In genomic region chr6:27275025-27275956, GRCh38 we compare ENCODE assay signal across 1 cellular context.
TF ChIP-seq lines count a peak whose summit lies in the region.

No MANE protein-coding gene starts in this region.

TF ChIP-seq in K562, 482 proteins besides CTCF, POLR2A, EP300 and RAD21 (continued from another document and continues in another):
- no peak for TF ChIP-seq ZNF655 (CRISPR knock-in tag; IDR thresholded peaks at IDR 0.05)
- TF ChIP-seq GATAD2B (IDR thresholded peaks at IDR 0.05; ENCODE audit: borderline replicate concordance): peak; percentile 48; the same call in 1 of the 2 replicates
- TF ChIP-seq RBFOX2 (IDR thresholded peaks at IDR 0.05; ENCODE audit: low read depth, low read length): no peak
- TF ChIP-seq ZNF274 (IDR thresholded peaks at IDR 0.05; ENCODE audit: borderline replicate concordance, low read depth, low read length): no peak
- TF ChIP-seq ZNF407 (IDR thresholded peaks at IDR 0.05; ENCODE audit: low read depth): no peak
- TF ChIP-seq WHSC1 (IDR thresholded peaks at IDR 0.05; ENCODE audit: low read length): no peak
- no peak for TF ChIP-seq STAT5A (IDR thresholded peaks at IDR 0.05; ENCODE audit: borderline replicate concordance, low read length)
- no peak for TF ChIP-seq ZNF668 (CRISPR knock-in tag; IDR thresholded peaks at IDR 0.05)
- TF ChIP-seq PTRF (tag; IDR thresholded peaks at IDR 0.05): no peak
- TF ChIP-seq THRA (IDR thresholded peaks at IDR 0.05): no peak
- TF ChIP-seq MAFG (tag; conservative IDR thresholded peaks at IDR 0.05): 0 out of 2 replicates have a peak, but pooled peaks have one; percentile 19
- TF ChIP-seq ZBED1 (IDR thresholded peaks at IDR 0.05): no peak
- no peak for TF ChIP-seq E2F3 (CRISPR knock-in tag; IDR thresholded peaks at IDR 0.05)
- TF ChIP-seq CBX2 (IDR thresholded peaks at IDR 0.05; ENCODE audit: insufficient read depth, low read length, poor library complexity, severe bottlenecking): no peak
- TF ChIP-seq USF1 (CRISPR knock-in tag; IDR thresholded peaks at IDR 0.05): no peak
- TF ChIP-seq MIER1 (IDR thresholded peaks at IDR 0.05; ENCODE audit: low read depth): no peak
- TF ChIP-seq MCM3 (IDR thresholded peaks at IDR 0.05): no peak
- TF ChIP-seq HDAC1 (IDR thresholded peaks at IDR 0.05): 0 out of 4 replicates have a peak, but pooled peaks of 1 of the 2 experiments have one; percentile 25
- no peak for TF ChIP-seq ZBTB26 (CRISPR knock-in tag; IDR thresholded peaks at IDR 0.05)
- TF ChIP-seq ZNF280A (IDR thresholded peaks at IDR 0.05; ENCODE audit: low read depth, partially characterized antibody): no peak
- TF ChIP-seq ZBTB7A (IDR thresholded peaks at IDR 0.05; ENCODE audit: borderline replicate concordance, control insufficient read depth, low read depth, low read length): peak; percentile 68; the same call in 1 of the 2 replicates
- no peak for TF ChIP-seq ZFP1 (CRISPR knock-in tag; IDR thresholded peaks at IDR 0.05)
- no peak for TF ChIP-seq CREB3 (tag; conservative IDR thresholded peaks at IDR 0.05; ENCODE audit: low read depth)
- TF ChIP-seq NRF1 (conservative IDR thresholded peaks at IDR 0.05 in 1 of 2, IDR thresholded peaks at IDR 0.05 in 1 of 2): no peak
- TF ChIP-seq CEBPZ (IDR thresholded peaks at IDR 0.05; ENCODE audit: borderline replicate concordance, low read depth, low read length): no peak
- TF ChIP-seq XRCC3 (IDR thresholded peaks at IDR 0.05): no peak
- no peak for TF ChIP-seq E2F1 (CRISPR knock-in tag; IDR thresholded peaks at IDR 0.05)
- TF ChIP-seq EWSR1 (IDR thresholded peaks at IDR 0.05; ENCODE audit: borderline replicate concordance, low read depth, partially characterized antibody): no peak
- no peak for TF ChIP-seq SNIP1 (IDR thresholded peaks at IDR 0.05; ENCODE audit: low read depth)
- no peak for TF ChIP-seq ELK3 (CRISPR knock-in tag; IDR thresholded peaks at IDR 0.05)
- TF ChIP-seq NFIX (CRISPR knock-in tag; IDR thresholded peaks at IDR 0.05; ENCODE audit: low read depth): no peak
- no peak for TF ChIP-seq CHD4 (IDR thresholded peaks at IDR 0.05; ENCODE audit: insufficient read depth, insufficient replicate concordance, low read depth, low read length, poor library complexity, severe bottlenecking)
- TF ChIP-seq SPI1 (IDR thresholded peaks at IDR 0.05; ENCODE audit: borderline replicate concordance, low read depth, low read length): no peak
- no peak for TF ChIP-seq ZNF830 (CRISPR knock-in tag; IDR thresholded peaks at IDR 0.05)
- TF ChIP-seq PML (IDR thresholded peaks at IDR 0.05; ENCODE audit: low read length): no peak
- TF ChIP-seq ZNF197 (CRISPR knock-in tag; IDR thresholded peaks at IDR 0.05; ENCODE audit: low read depth): no peak
- TF ChIP-seq SP2 (IDR thresholded peaks at IDR 0.05; ENCODE audit: extremely low read depth, low read depth, low read length, poor library complexity, severe bottlenecking): no peak
- TF ChIP-seq ZNF584 (CRISPR knock-in tag; IDR thresholded peaks at IDR 0.05; ENCODE audit: low read depth): no peak
- TF ChIP-seq DLX4 (CRISPR knock-in tag; IDR thresholded peaks at IDR 0.05): no peak
